Comparison of ENCODE assay signal across 13 cellular contexts in genomic region chr7:119256446-119257131, GRCh38.
DNase-seq lines count a peak whose midpoint lies in the region; ATAC-seq and TF ChIP-seq lines count a peak whose summit lies in the region.
"Had no signal": no experiment of that assay in that cellular context is flagged by ENCODE, and none has a peak within 500 bp of the region (broad histone marks: within the 10 kb centered on the region; RNA-seq: fewer than 3 reads in every experiment).

No MANE protein-coding gene starts in this region.

- H3K27me3 ChIP-seq in PC-3 (ENCODE audit: low read length) (no peaks in the 10 kb centered on the region), WERI-Rb-1 (ENCODE audit: insufficient read depth, low read depth, severe bottlenecking) (no peaks in the 10 kb centered on the region), body of pancreas (no peaks in the 10 kb centered on the region)

- TF ChIP-seq POLR2A in body of pancreas (IDR thresholded peaks at IDR 0.05) = no peak

- H4K20me1 ChIP-seq in PC-3 (ENCODE audit: low read length) (no peaks in the 10 kb centered on the region), OCI-LY7 (ENCODE audit: insufficient read depth, low read length) (no peaks in the 10 kb centered on the region)

- H3K4me3 ChIP-seq in PC-3 (ENCODE audit: low read length) = no peak overlapping the region
- no peak overlapping the region for H3K4me3 ChIP-seq in OCI-LY7 (ENCODE audit: low read depth, low read length, poor library complexity, severe bottlenecking)
- no peak overlapping the region for H3K4me3 ChIP-seq in WERI-Rb-1 (ENCODE audit: low read depth, low read length)
- H3K4me3 ChIP-seq in body of pancreas = no peak overlapping the region

- peak overlapping the region; percentile 31 for H3K27ac ChIP-seq in PC-3 (ENCODE audit: low read length)
- H3K27ac ChIP-seq in OCI-LY7 (ENCODE audit: low read depth, low read length, poor library complexity, severe bottlenecking) = no peak overlapping the region
- no peak overlapping the region for H3K27ac ChIP-seq in WERI-Rb-1
- no peak overlapping the region for H3K27ac ChIP-seq in body of pancreas

- H3K4me2 ChIP-seq in PC-3 (ENCODE audit: low read length) (peak overlapping the region; percentile 62), OCI-LY7 (ENCODE audit: low read length) (no peak overlapping the region)

- no peak overlapping the region for H3K9ac ChIP-seq in PC-3 (ENCODE audit: low read length)

- H3K9me2 ChIP-seq in PC-3 (replicated peaks; ENCODE audit: low read length) (no peaks in the 10 kb centered on the region), OCI-LY7 (ENCODE audit: insufficient read depth, low read length) (no peaks in the 10 kb centered on the region)

- POLR2A ChIA-PET in PC-3 (lab: Charles Lee; ENCODE audit: unreplicated experiment) = no interaction called here
- POLR2A ChIA-PET in OCI-LY7 (lab: Charles Lee) = no interaction called here

- H2AFZ ChIP-seq in PC-3 (ENCODE audit: low read length) (no peak overlapping the region), OCI-LY7 (ENCODE audit: low read length) (no peak overlapping the region)

- WGBS in body of pancreas, 2 donors = 61 to 71% methylated on average over 3 of the region's 3 CpGs

- H3K9me3 ChIP-seq in PC-3 (ENCODE audit: low read length) (no peaks in the 10 kb centered on the region), OCI-LY7 (ENCODE audit: low read length) (no peaks in the 10 kb centered on the region), WERI-Rb-1 (ENCODE audit: severe bottlenecking) (no peaks in the 10 kb centered on the region), body of pancreas (no peaks in the 10 kb centered on the region)

- ATAC-seq in PC-3 (peak; percentile 64), GM19395 (IDR thresholded peaks at IDR 0.05; ENCODE audit: unreplicated experiment) (no peak), body of pancreas (no peak)
- ATAC-seq: HCT116 had no signal

- TF ChIP-seq CTCF in PC-3 (conservative IDR thresholded peaks at IDR 0.05; ENCODE audit: low read depth, low read length) (no peak), OCI-LY7 (conservative IDR thresholded peaks at IDR 0.05; ENCODE audit: low read length) (no peak), WERI-Rb-1 (IDR thresholded peaks at IDR 0.05; ENCODE audit: low read depth, low read length) (no peak), body of pancreas (IDR thresholded peaks at IDR 0.05) (no peak)

- no peaks in the 10 kb centered on the region for H3K79me2 ChIP-seq in PC-3 (ENCODE audit: low read length)
- H3K79me2 ChIP-seq in OCI-LY7 (ENCODE audit: insufficient read depth, low read depth, low read length) = no peaks in the 10 kb centered on the region

- H3K36me3 ChIP-seq in PC-3 (ENCODE audit: low read depth, low read length) = no peaks in the 10 kb centered on the region
- H3K36me3 ChIP-seq in OCI-LY7 (ENCODE audit: insufficient read depth, low read length) = no peaks in the 10 kb centered on the region
- no peaks in the 10 kb centered on the region for H3K36me3 ChIP-seq in WERI-Rb-1
- no peaks in the 10 kb centered on the region for H3K36me3 ChIP-seq in body of pancreas (replicated peaks in 1 of 2; ENCODE audit: insufficient read depth in 1 of 2, low read depth in 2 of 2)

- BruUV-seq in PC-3 (replicated peaks; lab: Mats Ljungman, UMichigan) (no TSS peak), OCI-LY7 (replicated peaks; lab: Mats Ljungman, UMichigan) (no TSS peak)

- DNase-seq in NCI-H146 (lab: John Stamatoyannopoulos, UW) (peak; percentile 1), NCI-H146 treated with DMSO at 0.1 percent for 48 hours (lab: John Stamatoyannopoulos, UW; ENCODE audit: unreplicated experiment) (no peak), NCI-H2196 treated with DMSO at 0.1 percent for 48 hours (lab: John Stamatoyannopoulos, UW; ENCODE audit: unreplicated experiment) (peak; percentile 16), PC-3 (peak; percentile 85), OCI-LY7 (ENCODE audit: low spot score) (no peak), WERI-Rb-1 (no peak), body of pancreas (no peak)
- DNase-seq: DMS79, Karpas-422, NCI-H2107, SIG-M5 had no signal

- H3F3A ChIP-seq in PC-3 (ENCODE audit: low read length, unreplicated experiment) = no peaks in the 10 kb centered on the region

- CTCF ChIA-PET in PC-3 (lab: Charles Lee) (no interaction called here), OCI-LY7 (lab: Charles Lee; ENCODE audit: unreplicated experiment) (no interaction called here)

- H3K4me1 ChIP-seq in PC-3 (ENCODE audit: insufficient read depth, low read length) = peaks cover 58% of the 10 kb centered on the region
- no peaks in the 10 kb centered on the region for H3K4me1 ChIP-seq in OCI-LY7 (ENCODE audit: insufficient read depth, low read length, poor library complexity, severe bottlenecking)
- no peaks in the 10 kb centered on the region for H3K4me1 ChIP-seq in body of pancreas

- intact Hi-C loops in PC-3 (cut with micrococcal nuclease) (loop anchor here (5.0 kb wide), 3 partner anchors 81 to 836 kb away; no protein-coding TSS in a partner anchor), OCI-LY7 (cut with micrococcal nuclease; ENCODE audit: unreplicated experiment) (no loop called here), body of pancreas (cut with DNase I) (no loop called here)

Comparison
In these comparisons a context has a peak if more than half of its experiments do, and no peak if none do; other contexts are left out.
1. DNase-seq: peak in NCI-H146 (single experiment), NCI-H2196 treated with DMSO at 0.1 percent for 48 hours (single experiment) and PC-3 (single experiment); none in NCI-H146 treated with DMSO at 0.1 percent for 48 hours (single experiment), OCI-LY7 (single experiment), WERI-Rb-1 (single experiment) and body of pancreas (0 of 4).